In the genomic region with DNA sequence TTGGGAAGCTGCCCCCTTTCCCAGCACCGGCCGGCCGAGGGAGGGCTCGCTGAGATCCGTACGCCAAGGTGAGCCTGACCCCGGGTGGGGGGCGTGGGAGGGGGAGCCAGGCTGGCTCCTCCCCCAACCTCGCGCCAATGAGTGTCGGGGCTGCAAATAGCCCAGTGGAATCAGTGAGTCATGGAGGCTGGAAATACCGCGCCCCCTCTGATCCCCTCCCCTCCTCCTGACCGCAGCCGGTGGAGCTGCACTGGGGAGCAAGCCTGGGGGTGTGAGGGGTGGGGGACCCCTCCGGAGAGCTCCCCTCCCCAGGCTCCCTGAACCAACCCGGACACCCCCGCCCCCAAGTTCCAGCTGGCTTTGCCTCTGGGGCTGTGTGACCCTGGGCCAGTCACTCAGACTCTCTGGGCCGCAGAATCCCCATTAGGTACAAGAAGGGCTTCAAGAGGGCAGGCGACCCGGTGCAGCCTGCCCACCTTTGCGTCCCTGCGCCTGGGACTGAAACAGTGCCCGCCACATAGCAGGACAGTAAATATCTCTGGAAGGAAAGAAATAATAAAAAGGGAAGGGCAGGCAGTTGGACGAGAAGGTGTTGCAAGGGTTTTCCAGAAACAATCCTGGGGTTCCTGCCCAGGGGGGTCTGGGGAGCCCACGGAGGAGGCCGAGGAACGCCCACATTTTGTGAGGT, we compare ENCODE assay signal across 8 cellular contexts.
A peak's percentile ranks its signal among the peaks of the same experiment; 100 is the strongest.
DNase-seq lines count a peak whose midpoint lies in the region; ATAC-seq, FAIRE-seq and TF ChIP-seq lines count a peak whose summit lies in the region.

No MANE protein-coding gene starts in this region.

- no peak for FAIRE-seq in D721Med (lab: Jason Lieb, UNC)

- peak overlapping the region; percentile 80 to 91 (median 87) for H3K4me2 ChIP-seq in BLaER1 treated with 17β-estradiol and CSF1 and Interleukin-3, amounts not matched to agents 10 nM and 100 nM

- no peaks in the 10 kb centered on the region for H4K20me1 ChIP-seq in BLaER1 treated with 17β-estradiol and CSF1 and Interleukin-3, amounts not matched to agents 10 nM and 100 nM

- no peaks in the 10 kb centered on the region for H3K36me3 ChIP-seq in BLaER1 treated with 17β-estradiol and CSF1 and Interleukin-3, amounts not matched to agents 10 nM and 100 nM
- H3K36me3 ChIP-seq in muscle layer of duodenum (ENCODE audit: control insufficient read depth in 1 of 2, insufficient read depth in 2 of 2, low read length in 2 of 2): no peaks in the 10 kb centered on the region

- peak overlapping the region; percentile 32 to 69 (median 54); a peak in 19 of 20 replicates for H3K4me3 ChIP-seq in BLaER1 treated with 17β-estradiol and CSF1 and Interleukin-3, amounts not matched to agents 10 nM and 100 nM
- H3K4me3 ChIP-seq in epithelial cell of esophagus (ENCODE audit: low read length): no peak overlapping the region
- H3K4me3 ChIP-seq in muscle layer of duodenum (ENCODE audit: low read depth in 1 of 2, low read length in 2 of 2): peak overlapping the region; percentile 9 to 52

- no peaks in the 10 kb centered on the region for H3K27me3 ChIP-seq in BLaER1 treated with 17β-estradiol and CSF1 and Interleukin-3, amounts not matched to agents 10 nM and 100 nM
- no peaks in the 10 kb centered on the region for H3K27me3 ChIP-seq in muscle layer of duodenum (ENCODE audit: low read depth, low read length)

- H3K9me3 ChIP-seq in BLaER1 treated with 17β-estradiol and CSF1 and Interleukin-3, amounts not matched to agents 10 nM and 100 nM (replicated peaks in 1 of 11): no peaks in the 10 kb centered on the region
- no peaks in the 10 kb centered on the region for H3K9me3 ChIP-seq in muscle layer of duodenum (ENCODE audit: control insufficient read depth in 1 of 2, low read length in 2 of 2)

- no peak for TF ChIP-seq CTCF in epithelial cell of esophagus (IDR thresholded peaks at IDR 0.05; ENCODE audit: insufficient read depth, low read depth, low read length, missing control alignments)
- no peak for TF ChIP-seq CTCF in D721Med (IDR thresholded peaks at IDR 0.05; ENCODE audit: insufficient read depth, missing control alignments)

- H3K9ac ChIP-seq in BLaER1 treated with 17β-estradiol and CSF1 and Interleukin-3, amounts not matched to agents 10 nM and 100 nM: peak overlapping the region; percentile 76 to 86 (median 83); a peak in 21 of 22 replicates

- ATAC-seq in stimulated activated naive CD8-positive, alpha-beta T cell treated with anti-CD3 and anti-CD28 coated beads, Interleukin-15, Interleukin-2, amounts not matched to agents 100 U/mL and 50 U/mL, for 24 hours: peak; percentile 69
- no peak for ATAC-seq in GM21619 (IDR thresholded peaks at IDR 0.05; ENCODE audit: unreplicated experiment)

- DNase-seq in HPDE6-E6E7 (ENCODE audit: extremely low spot score): peak; percentile 65
- peak; percentile 39 to 52 for DNase-seq in activated CD4-positive, alpha-beta T cell treated with anti-CD3 and anti-CD28 coated beads, Interleukin-2, amount 50 U/mL, for 48 hours
- DNase-seq in epithelial cell of esophagus (ENCODE audit: low read depth): peak; percentile 48
- DNase-seq in stimulated activated naive CD8-positive, alpha-beta T cell treated with anti-CD3 and anti-CD28 coated beads, Interleukin-15, Interleukin-2, amounts not matched to agents 100 U/mL and 50 U/mL, for 24 hours: peak; percentile 73
- DNase-seq in D721Med (ENCODE audit: insufficient read length, low spot score): no peak

- peak overlapping the region; percentile 74 to 94 (median 86) for H3K27ac ChIP-seq in BLaER1 treated with 17β-estradiol and CSF1 and Interleukin-3, amounts not matched to agents 10 nM and 100 nM
- H3K27ac ChIP-seq in muscle layer of duodenum (ENCODE audit: low read length): peak overlapping the region; percentile 78

- H3K4me1 ChIP-seq in BLaER1 treated with 17β-estradiol and CSF1 and Interleukin-3, amounts not matched to agents 10 nM and 100 nM: peaks cover 63 to 93% (median 75%) of the 10 kb centered on the region in 10 experiments
- peaks cover 6 to 29% of the 10 kb centered on the region in 2 donors for H3K4me1 ChIP-seq in muscle layer of duodenum (ENCODE audit: control insufficient read depth in 1 of 2, insufficient read depth in 2 of 2, low read length in 2 of 2)
